8 cellular contexts compared by ENCODE assay signal in genomic region chr19:39941615-39942507, GRCh38. TPM values are rescaled to one million over a fixed set of nuclear protein-coding genes. Genes with fewer than 3 reads are reported as not detected.
A peak's percentile ranks its signal among the peaks of the same experiment; 100 is the strongest.
DNase-seq lines count a peak whose midpoint lies in the region; ATAC-seq, FAIRE-seq and TF ChIP-seq lines count a peak whose summit lies in the region.

No MANE protein-coding gene starts in this region.

- no peak overlapping the region for H3K9ac ChIP-seq in kidney (ENCODE audit: low read length in 2 of 2)

- peak overlapping the region; percentile 59 for H3K4me3 Mint-ChIP-seq in stimulated activated memory B cell treated with anti-CD40 and anti-IgM and Interleukin-4, amounts not matched to agents 10 μg/mL and 1 μg/mL and 100 μg/mL, for 72 hours

- H3K9me3 Mint-ChIP-seq in stimulated activated memory B cell treated with anti-CD40 and anti-IgM and Interleukin-4, amounts not matched to agents 10 μg/mL and 1 μg/mL and 100 μg/mL, for 72 hours: peaks cover 7% of the 10 kb centered on the region

- H3K27ac Mint-ChIP-seq in stimulated activated memory B cell treated with anti-CD40 and anti-IgM and Interleukin-4, amounts not matched to agents 10 μg/mL and 1 μg/mL and 100 μg/mL, for 72 hours: peak overlapping the region; percentile 57

- no peak for TF ChIP-seq CTCF in 22Rv1 (IDR thresholded peaks at IDR 0.05)
- no peak for TF ChIP-seq CTCF in hepatocyte (IDR thresholded peaks at IDR 0.05; ENCODE audit: poor library complexity)
- TF ChIP-seq CTCF in kidney (IDR thresholded peaks at IDR 0.05; ENCODE audit: borderline replicate concordance, extremely low read depth, insufficient read depth): no peak

- H3K36me3 Mint-ChIP-seq in stimulated activated memory B cell treated with anti-CD40 and anti-IgM and Interleukin-4, amounts not matched to agents 10 μg/mL and 1 μg/mL and 100 μg/mL, for 72 hours: peaks cover 16% of the 10 kb centered on the region

- no peak for FAIRE-seq in kidney (lab: Jason Lieb, UNC)

- ATAC-seq in GM19324 (IDR thresholded peaks at IDR 0.05; ENCODE audit: low FRiP score, unreplicated experiment): peak; percentile 55
- peak; percentile 97 for ATAC-seq in stimulated activated memory B cell treated with anti-CD40 and anti-IgM and Interleukin-4, amounts not matched to agents 10 μg/mL and 1 μg/mL and 100 μg/mL, for 72 hours

- H3K9me3 ChIP-seq in KOPT-K1 (ENCODE audit: insufficient read depth, low read length, poor library complexity, severe bottlenecking) (peaks cover 10% of the 10 kb centered on the region), hepatocyte (ENCODE audit: low read depth) (no peaks in the 10 kb centered on the region), kidney (ENCODE audit: control insufficient read depth in 1 of 2, low read length in 2 of 2) (no peaks in the 10 kb centered on the region)

- 35% methylated on average over 8 of the region's 8 CpGs for WGBS in hepatocyte (ENCODE audit: low lambda C conversion rate, missing lambda C conversion rate)

- peaks cover 64% of the 10 kb centered on the region for H3K4me1 Mint-ChIP-seq in stimulated activated memory B cell treated with anti-CD40 and anti-IgM and Interleukin-4, amounts not matched to agents 10 μg/mL and 1 μg/mL and 100 μg/mL, for 72 hours

- H2AFZ ChIP-seq in hepatocyte: no peak overlapping the region

- H3K9me2 ChIP-seq in hepatocyte (replicated peaks; ENCODE audit: insufficient read depth): no peaks in the 10 kb centered on the region

- H3K79me2 ChIP-seq in hepatocyte: no peaks in the 10 kb centered on the region

- H3K4me1 ChIP-seq in hepatocyte (ENCODE audit: insufficient read depth): peaks cover 27% of the 10 kb centered on the region
- H3K4me1 ChIP-seq in kidney (ENCODE audit: control insufficient read depth in 1 of 2, insufficient read depth in 1 of 2, low read depth in 1 of 2, low read length in 2 of 2): peaks cover 7 to 20% of the 10 kb centered on the region in 2 donors

- no peaks in the 10 kb centered on the region for H3K36me3 ChIP-seq in KOPT-K1 (ENCODE audit: insufficient read depth, low read length)
- H3K36me3 ChIP-seq in hepatocyte (replicated peaks; ENCODE audit: insufficient read depth, low read depth): no peaks in the 10 kb centered on the region
- no peaks in the 10 kb centered on the region for H3K36me3 ChIP-seq in kidney (ENCODE audit: control insufficient read depth in 1 of 2, insufficient read depth in 2 of 2, low read length in 2 of 2)

- H3K27ac ChIP-seq in 22Rv1: peak overlapping the region; percentile 28; the same call in 1 of the 2 replicates
- peak overlapping the region; percentile 81 for H3K27ac ChIP-seq in KOPT-K1 (ENCODE audit: low read depth, low read length, poor library complexity, severe bottlenecking)
- H3K27ac ChIP-seq in hepatocyte: peak overlapping the region; percentile 56
- H3K27ac ChIP-seq in kidney (ENCODE audit: low read depth in 2 of 2, low read length in 2 of 2): no peak overlapping the region

- H3K27me3 Mint-ChIP-seq in stimulated activated memory B cell treated with anti-CD40 and anti-IgM and Interleukin-4, amounts not matched to agents 10 μg/mL and 1 μg/mL and 100 μg/mL, for 72 hours: no peaks in the 10 kb centered on the region

- no peaks in the 10 kb centered on the region for H4K20me1 ChIP-seq in hepatocyte (ENCODE audit: insufficient read depth, poor library complexity, severe bottlenecking)

- no peaks in the 10 kb centered on the region for H3K27me3 ChIP-seq in hepatocyte

- H3K4me3 ChIP-seq in hepatocyte (no peak overlapping the region), kidney (ENCODE audit: low read length in 2 of 2) (no peak overlapping the region)

- intact Hi-C loops in kidney (cut with DNase I): no loop called here

- peak overlapping the region; percentile 31 for H3K4me2 ChIP-seq in hepatocyte

- DNase-seq in activated CD8-positive, alpha-beta memory T cell treated with anti-CD3 and anti-CD28 coated beads, Interleukin-2, amount 50 U/mL, for 4 hours: peak; percentile 41
- DNase-seq in hepatocyte (ENCODE audit: low spot score): no peak
- no peak for DNase-seq in kidney
- DNase-seq in NCI-H1105 (lab: John Stamatoyannopoulos, UW): no peak

RNA-seq across cellular contexts. Expression of gene FCGBP, which starts 7.4 kb away (rescaled TPM):
- total RNA-seq in hepatocyte (31.2 and 48.2 TPM in 2 replicates), kidney (51.7 TPM)
- polyA plus RNA-seq in hepatocyte (2.4 and 3.1 TPM in 2 replicates), kidney (ENCODE audit: insufficient read depth, low read depth, low replicate concordance) (7.6 TPM)

RNA-seq across cellular contexts. Expression of gene PSMC4, which starts 29.1 kb away (rescaled TPM):
- total RNA-seq in hepatocyte (81.5 and 85.4 TPM in 2 replicates), kidney (84.7 TPM)
- polyA plus RNA-seq in hepatocyte (94.7 and 99.3 TPM in 2 replicates), kidney (ENCODE audit: insufficient read depth, low read depth, low replicate concordance) (113 TPM)

RNA-seq across cellular contexts. Expression of gene ZNF546, which starts 55.0 kb away (rescaled TPM):
- total RNA-seq in hepatocyte (1.6 and 1.8 TPM in 2 replicates), kidney (7.3 TPM)
- polyA plus RNA-seq in hepatocyte (1.1 and 1.7 TPM in 2 replicates), kidney (ENCODE audit: insufficient read depth, low read depth, low replicate concordance) (3.4 TPM)

Comparison
In these comparisons a context has a peak if more than half of its experiments do, and no peak if none do; other contexts are left out.
1. H3K27ac ChIP-seq: peak in 22Rv1 (single experiment), KOPT-K1 (single experiment) and hepatocyte (single experiment); none in kidney (0 of 2).